ENCODE assay signal across 24 cellular contexts in genomic region chr7:154212861-154213260, GRCh38.
"Had no signal": no experiment of that assay in that cellular context is flagged by ENCODE, and none has a peak within 500 bp of the region (broad histone marks: within the 10 kb centered on the region; RNA-seq: fewer than 3 reads in every experiment).

No MANE protein-coding gene starts in this region.

- DNase-seq: activated B cell treated with CpG ODN at 0.5 μM for 24 hours; activated CD4-positive, alpha-beta memory T cell treated with anti-CD3 and anti-CD28 coated beads for 36 hours; activated CD4-positive, alpha-beta T cell treated with anti-CD3 and anti-CD28 coated beads for 4 hours; activated CD4-positive, alpha-beta T cell treated with anti-CD3 and anti-CD28 coated beads, Interleukin-2, amount 10 ng/mL, durations not matched to agents 24 days and 14 days; activated CD4-positive, alpha-beta T cell treated with anti-CD3 and anti-CD28 coated beads, Interleukin-2, amount 50 U/mL, for 1 hour; activated CD4-positive, alpha-beta T cell treated with anti-CD3 and anti-CD28 coated beads, Interleukin-2, amount 50 U/mL, for 4 hours; activated CD4-positive, CD25-positive, alpha-beta regulatory T cell treated with anti-CD3 and anti-CD28 coated beads, Interleukin-2, amount 50 U/mL, for 72 hours; activated CD8-positive, alpha-beta memory T cell treated with anti-CD3 and anti-CD28 coated beads, Interleukin-2, amount 50 U/mL, for 4 hours; activated CD8-positive, alpha-beta T cell treated with anti-CD3 and anti-CD28 coated beads for 36 hours; activated effector memory CD4-positive, alpha-beta T cell treated with anti-CD3 and anti-CD28 coated beads, Interleukin-2, amount 50 U/mL, for 16 hours; activated naive CD4-positive, alpha-beta T cell treated with anti-CD3 and anti-CD28 coated beads, Interleukin-2, amount 10 ng/mL, durations not matched to agents 7 days and 5 days; activated naive CD4-positive, alpha-beta T cell treated with Interleukin-2 at 50 U/mL for 16 hours; activated naive CD8-positive, alpha-beta T cell treated with anti-CD3 and anti-CD28 coated beads, Interleukin-2, amount 10 ng/mL, durations not matched to agents 7 days and 5 days; activated naive CD8-positive, alpha-beta T cell treated with anti-CD3 and anti-CD28 coated beads, Interleukin-2, amount 50 U/mL, for 24 hours; activated T-cell treated with anti-CD3 and anti-CD28 coated beads for 4 hours; activated T-cell treated with anti-CD3 and anti-CD28 coated beads, Interleukin-2, amount 50 U/mL, for 1 hour; activated T-cell treated with anti-CD3 and anti-CD28 coated beads, Interleukin-2, amount 50 U/mL, for 4 hours; activated T-cell treated with anti-CD3 and anti-CD28 coated beads, Interleukin-2, amount 50 U/mL, for 72 hours; amygdala; anterior cingulate cortex; central memory CD4-positive, alpha-beta T cell; T-helper 1 cell; T-helper 2 cell; T-helper 9 cell had no signal
